8 cellular contexts compared by ENCODE assay signal in genomic region chr2:7031424-7032245, GRCh38.
DNase-seq lines count a peak whose midpoint lies in the region; ATAC-seq and TF ChIP-seq lines count a peak whose summit lies in the region.

No MANE protein-coding gene starts in this region.

- in situ Hi-C loops in Caki2 (cut with HindIII; ENCODE audit: low pct_unique_long_range_greater_than_20kb, low sequenced_read_pairs), result no loop called here

- CTCF ChIA-PET in GM10248 (lab: Yijun Ruan, JAX), result interaction anchor here (1.5 to 16.0 kb wide), 2 partner anchors 11 to 134 kb away, joined by 4 to 138 read pairs; no protein-coding TSS in a partner anchor

- ATAC-seq in GM21576 (IDR thresholded peaks at IDR 0.05; ENCODE audit: unreplicated experiment), result no peak

- POLR2A ChIA-PET in GM10248 (lab: Yijun Ruan, JAX), result no interaction called here

- DNase-seq in Caki2 (ENCODE audit: low read depth) (peak; percentile 37), NCI-H1436 (lab: John Stamatoyannopoulos, UW) (peak; percentile 97), epithelial cell of prostate (ENCODE audit: low read depth, low spot score) (peak; percentile 94), substantia nigra (lab: John Stamatoyannopoulos, UW) (peak in 3 of 49 donors; percentile 35 to 95 (median 79)), kidney glomerular epithelial cell (lab: John Stamatoyannopoulos, UW) (no peak), GM10248 (ENCODE audit: extremely low spot score) (no peak)

- H3K27ac ChIP-seq in VCaP (peak overlapping the region; percentile 59), epithelial cell of prostate (no peak overlapping the region), substantia nigra (ENCODE audit: low read depth, low read length, poor library complexity, severe bottlenecking) (peak overlapping the region; percentile 30)

- TF ChIP-seq CTCF in VCaP (conservative IDR thresholded peaks at IDR 0.05) (peak; percentile 59), GM10248 (IDR thresholded peaks at IDR 0.05; ENCODE audit: control extremely low read depth, extremely low read depth, low read depth, missing control alignments) (no peak)

Comparison
In these comparisons a context has a peak if more than half of its experiments do, and no peak if none do; other contexts are left out.
1. DNase-seq: peak in Caki2 (single experiment), NCI-H1436 (single experiment) and epithelial cell of prostate (single experiment); none in kidney glomerular epithelial cell (single experiment) and GM10248 (single experiment).